ENCODE assay signal across 24 cellular contexts in the genomic region with DNA sequence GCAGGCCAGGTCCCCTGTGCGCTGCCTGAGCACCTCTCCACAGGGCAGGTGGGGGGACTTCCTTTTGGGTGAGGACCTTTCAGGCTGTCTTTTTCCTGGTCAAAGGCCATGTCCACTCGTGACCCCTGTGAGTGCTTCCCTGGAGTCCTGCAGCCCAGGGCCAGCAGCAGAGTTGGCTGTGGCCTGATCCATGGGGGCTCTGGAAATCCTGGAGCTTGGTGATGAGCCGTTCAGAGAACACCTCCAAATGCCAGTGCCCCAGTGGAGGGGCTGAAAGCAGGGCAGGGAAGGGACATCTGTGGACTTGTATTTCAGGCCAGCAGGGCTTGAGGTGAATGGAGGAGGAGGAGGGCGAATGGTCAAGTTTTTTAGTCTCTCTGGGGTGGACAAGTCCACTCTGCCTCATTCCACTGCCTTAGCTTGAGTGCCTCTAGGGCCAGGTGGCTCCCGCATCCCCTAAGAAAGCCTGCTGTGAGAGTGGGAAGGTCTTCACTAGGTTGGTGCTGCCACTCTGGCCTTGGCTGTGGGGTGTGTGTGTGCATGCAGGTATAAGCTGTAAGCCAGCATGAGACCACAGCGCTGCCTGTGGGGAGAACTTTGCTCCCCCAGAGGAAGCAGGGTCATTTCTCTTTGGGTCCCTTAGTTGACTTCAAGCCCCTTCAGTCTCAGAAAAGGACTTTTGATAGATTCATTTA.
"Had no signal": no experiment of that assay in that cellular context is flagged by ENCODE, and none has a peak within 500 bp of the region (broad histone marks: within the 10 kb centered on the region; RNA-seq: fewer than 3 reads in every experiment).

No MANE protein-coding gene starts in this region.

- H3K4me3 Mint-ChIP-seq: activated CD4-positive, alpha-beta T cell treated with anti-CD3 and anti-CD28 coated beads, Interleukin-2, amount 10 ng/mL, durations not matched to agents 7 days and 5 days; activated CD8-positive, alpha-beta memory T cell treated with anti-CD3 and anti-CD28 coated beads, Interleukin-2, amount 10 ng/mL, durations not matched to agents 7 days and 5 days; activated CD8-positive, alpha-beta T cell treated with anti-CD3 and anti-CD28 coated beads for 36 hours; activated naive CD4-positive, alpha-beta T cell treated with anti-CD3 and anti-CD28 coated beads, Interleukin-2, amount 10 ng/mL, durations not matched to agents 7 days and 5 days; endodermal cell; naive thymus-derived CD4-positive, alpha-beta T cell; stimulated activated naive B cell treated with anti-CD40 and anti-IgM and Interleukin-4, amounts not matched to agents 10 μg/mL and 1 μg/mL and 100 μg/mL, for 72 hours had no signal

- H3K27ac ChIP-seq: body of pancreas, esophagus squamous epithelium, gastrocnemius medialis, neutrophil, parathyroid adenoma, sigmoid colon, transverse colon, vagina had no signal

- H3K9me3 Mint-ChIP-seq: activated CD4-positive, alpha-beta T cell treated with anti-CD3 and anti-CD28 coated beads, Interleukin-2, amount 10 ng/mL, durations not matched to agents 7 days and 5 days had no signal

- H3K36me3 ChIP-seq: esophagus squamous epithelium, gastrocnemius medialis, neutrophil, sigmoid colon, transverse colon, vagina had no signal

- H3K4me3 ChIP-seq: body of pancreas, esophagus squamous epithelium, gastrocnemius medialis, lung, sigmoid colon, smooth muscle cell, transverse colon, vagina had no signal

- H3K9me3 ChIP-seq: body of pancreas, esophagus squamous epithelium, gastrocnemius medialis, neutrophil, sigmoid colon, transverse colon, vagina had no signal

- H3K36me3 Mint-ChIP-seq: activated CD8-positive, alpha-beta memory T cell treated with anti-CD3 and anti-CD28 coated beads, Interleukin-2, amount 10 ng/mL, durations not matched to agents 7 days and 5 days; activated naive CD4-positive, alpha-beta T cell treated with anti-CD3 and anti-CD28 coated beads, Interleukin-2, amount 10 ng/mL, durations not matched to agents 7 days and 5 days had no signal

- ATAC-seq: activated CD4-positive, CD25-positive, alpha-beta regulatory T cell treated with anti-CD3 and anti-CD28 coated beads, Interleukin-2, amount 50 U/mL, for 24 hours; activated CD8-positive, alpha-beta memory T cell treated with anti-CD3 and anti-CD28 coated beads, Interleukin-2, amount 10 ng/mL, durations not matched to agents 7 days and 5 days; activated CD8-positive, alpha-beta T cell treated with anti-CD3 and anti-CD28 coated beads for 36 hours; body of pancreas; gastrocnemius medialis; left colon; naive thymus-derived CD4-positive, alpha-beta T cell; stimulated activated naive B cell treated with anti-CD40 and anti-IgM and Interleukin-4, amounts not matched to agents 10 μg/mL and 1 μg/mL and 100 μg/mL, for 72 hours had no signal

- H3K4me1 ChIP-seq: body of pancreas, esophagus squamous epithelium, gastrocnemius medialis, parathyroid adenoma, sigmoid colon, transverse colon, vagina had no signal

- H3K27me3 ChIP-seq: body of pancreas, gastrocnemius medialis, sigmoid colon, transverse colon, vagina had no signal

- H3K27me3 Mint-ChIP-seq: activated CD4-positive, alpha-beta T cell treated with anti-CD3 and anti-CD28 coated beads, Interleukin-2, amount 10 ng/mL, durations not matched to agents 7 days and 5 days had no signal

- H3K4me1 Mint-ChIP-seq: activated CD4-positive, alpha-beta T cell treated with anti-CD3 and anti-CD28 coated beads, Interleukin-2, amount 10 ng/mL, durations not matched to agents 7 days and 5 days; activated CD8-positive, alpha-beta memory T cell treated with anti-CD3 and anti-CD28 coated beads, Interleukin-2, amount 10 ng/mL, durations not matched to agents 7 days and 5 days; activated naive CD4-positive, alpha-beta T cell treated with anti-CD3 and anti-CD28 coated beads, Interleukin-2, amount 10 ng/mL, durations not matched to agents 7 days and 5 days; endodermal cell; stimulated activated naive B cell treated with anti-CD40 and anti-IgM and Interleukin-4, amounts not matched to agents 10 μg/mL and 1 μg/mL and 100 μg/mL, for 72 hours had no signal

- DNase-seq: activated CD4-positive, alpha-beta T cell treated with anti-CD3 and anti-CD28 coated beads, Interleukin-2, amount 10 ng/mL, durations not matched to agents 7 days and 5 days; activated CD8-positive, alpha-beta memory T cell treated with anti-CD3 and anti-CD28 coated beads, Interleukin-2, amount 10 ng/mL, durations not matched to agents 7 days and 5 days; activated CD8-positive, alpha-beta T cell treated with anti-CD3 and anti-CD28 coated beads for 36 hours; activated effector memory CD4-positive, alpha-beta T cell treated with anti-CD3 and anti-CD28 coated beads, Interleukin-2, amount 50 U/mL, for 16 hours; activated naive CD4-positive, alpha-beta T cell treated with anti-CD3 and anti-CD28 coated beads, Interleukin-2, amount 10 ng/mL, durations not matched to agents 7 days and 5 days; activated T-cell treated with anti-CD3 and anti-CD28 coated beads for 4 hours; body of pancreas; central memory CD4-positive, alpha-beta T cell; endodermal cell; esophagus squamous epithelium; gastrocnemius medialis; naive thymus-derived CD4-positive, alpha-beta T cell; sigmoid colon; stimulated activated CD4-positive, alpha-beta T cell treated with anti-CD3 and anti-CD28 coated beads, Interleukin-2, amount 100 ng/mL, for 48 hours; stimulated activated CD8-positive, alpha-beta memory T cell treated with anti-CD3 and anti-CD28 coated beads, Interleukin-4, amount 100 ng/mL, for 48 hours; stimulated activated naive B cell treated with anti-CD40 and anti-IgM and Interleukin-4, amounts not matched to agents 10 μg/mL and 1 μg/mL and 100 μg/mL, for 72 hours; transverse colon had no signal

- H3K27ac Mint-ChIP-seq: activated CD4-positive, alpha-beta T cell treated with anti-CD3 and anti-CD28 coated beads, Interleukin-2, amount 10 ng/mL, durations not matched to agents 7 days and 5 days; activated CD8-positive, alpha-beta memory T cell treated with anti-CD3 and anti-CD28 coated beads, Interleukin-2, amount 10 ng/mL, durations not matched to agents 7 days and 5 days; activated CD8-positive, alpha-beta T cell treated with anti-CD3 and anti-CD28 coated beads for 36 hours; activated naive CD4-positive, alpha-beta T cell treated with anti-CD3 and anti-CD28 coated beads, Interleukin-2, amount 10 ng/mL, durations not matched to agents 7 days and 5 days; endodermal cell; stimulated activated naive B cell treated with anti-CD40 and anti-IgM and Interleukin-4, amounts not matched to agents 10 μg/mL and 1 μg/mL and 100 μg/mL, for 72 hours had no signal
